In genomic region chr3:26084629-26085028, GRCh38 we compare ENCODE assay signal across 20 cellular contexts.
"Had no signal": no experiment of that assay in that cellular context is flagged by ENCODE, and none has a peak within 500 bp of the region (broad histone marks: within the 10 kb centered on the region; RNA-seq: fewer than 3 reads in every experiment).

No MANE protein-coding gene starts in this region.

- H3K36me3 ChIP-seq: gastrocnemius medialis, neutrophil, spleen, thoracic aorta, transverse colon had no signal

- ATAC-seq: esophagus mucosa; gastrocnemius medialis; left colon; naive thymus-derived CD4-positive, alpha-beta T cell; psoas muscle; stimulated activated memory B cell treated with anti-CD40 and anti-IgM and Interleukin-4, amounts not matched to agents 10 μg/mL and 1 μg/mL and 100 μg/mL, for 72 hours had no signal

- H3K27ac ChIP-seq: dorsolateral prefrontal cortex, gastrocnemius medialis, hepatocyte, neutrophil, psoas muscle, spleen, thoracic aorta had no signal

- H3K4me1 ChIP-seq: gastrocnemius medialis, psoas muscle, spleen, transverse colon had no signal

- H3K27me3 ChIP-seq: dorsolateral prefrontal cortex, gastrocnemius medialis, hepatocyte, neutrophil, spleen, transverse colon had no signal

- H3K4me3 ChIP-seq: dorsolateral prefrontal cortex, gastrocnemius medialis, hepatocyte, psoas muscle, spleen, thoracic aorta, transverse colon had no signal

- H3K9me3 ChIP-seq: neutrophil, psoas muscle, thoracic aorta had no signal

- DNase-seq: cortex of kidney; dorsolateral prefrontal cortex; effector memory CD4-positive, alpha-beta T cell; gastrocnemius medialis; glutamatergic neuron; kidney; left colon; mammary epithelial cell; naive thymus-derived CD4-positive, alpha-beta T cell; psoas muscle; spleen; stimulated activated CD4-positive, alpha-beta T cell treated with anti-CD3 and anti-CD28 coated beads, Interleukin-15, amount 100 ng/mL, for 24 hours; stimulated activated CD4-positive, alpha-beta T cell treated with anti-CD3 and anti-CD28 coated beads, Interleukin-1b, Interleukin-23, amount 100 ng/mL, for 48 hours; stimulated activated CD4-positive, alpha-beta T cell treated with anti-CD3 and anti-CD28 coated beads, Interleukin-4, amount 100 ng/mL, for 24 hours; transverse colon had no signal
